ENCODE assay signal across 21 cellular contexts in genomic region chr18:56043691-56044090, GRCh38.
A peak's percentile ranks its signal among the peaks of the same experiment; 100 is the strongest.
DNase-seq lines count a peak whose midpoint lies in the region; ATAC-seq, FAIRE-seq and TF ChIP-seq lines count a peak whose summit lies in the region.
"Had no signal": no experiment of that assay in that cellular context is flagged by ENCODE, and none has a peak within 500 bp of the region (broad histone marks: within the 10 kb centered on the region; RNA-seq: fewer than 3 reads in every experiment).

No MANE protein-coding gene starts in this region.

- FAIRE-seq in urothelium cell line (lab: Jason Lieb, UNC) = peak; percentile 73
- FAIRE-seq: GM12878 had no signal

- peaks cover 43% of the 10 kb centered on the region for H3K4me1 Mint-ChIP-seq in neural crest cell
- H3K4me1 Mint-ChIP-seq in T-helper 2 cell treated with Interferon-gamma antibody and Interleukin-4, amounts not matched to agents 5 μg/mL and 100 μg/mL, for 36 hours (ENCODE audit: low read depth) = no peaks in the 10 kb centered on the region
- H3K4me1 Mint-ChIP-seq: CD14-positive monocyte; memory B cell; stimulated activated naive CD8-positive, alpha-beta T cell treated with anti-CD3 and anti-CD28 coated beads, Interleukin-15, amount 100 ng/mL, for 72 hours had no signal

- H3K4me3 ChIP-seq in esophagus muscularis mucosa = no peak overlapping the region
- H3K4me3 ChIP-seq: GM12878, SJSA1, smooth muscle cell had no signal

- ATAC-seq in Right ventricle myocardium superior (ENCODE audit: poor library complexity) = no peak
- ATAC-seq: GM12878; stimulated activated naive CD8-positive, alpha-beta T cell treated with anti-CD3 and anti-CD28 coated beads, Interleukin-15, amount 100 ng/mL, for 72 hours had no signal

- H3K27me3 Mint-ChIP-seq in neural crest cell (ENCODE audit: low read depth) = no peaks in the 10 kb centered on the region
- H3K27me3 Mint-ChIP-seq in T-helper 2 cell treated with Interferon-gamma antibody and Interleukin-4, amounts not matched to agents 5 μg/mL and 100 μg/mL, for 36 hours (ENCODE audit: low read depth) = no peaks in the 10 kb centered on the region
- H3K27me3 Mint-ChIP-seq: memory B cell; stimulated activated naive CD8-positive, alpha-beta T cell treated with anti-CD3 and anti-CD28 coated beads, Interleukin-15, amount 100 ng/mL, for 72 hours had no signal

- peak overlapping the region; percentile 52 for H3K4me3 Mint-ChIP-seq in neural crest cell
- H3K4me3 Mint-ChIP-seq in T-helper 2 cell treated with Interferon-gamma antibody and Interleukin-4, amounts not matched to agents 5 μg/mL and 100 μg/mL, for 36 hours = no peak overlapping the region
- H3K4me3 Mint-ChIP-seq: CD14-positive monocyte; memory B cell; stimulated activated naive CD8-positive, alpha-beta T cell treated with anti-CD3 and anti-CD28 coated beads, Interleukin-15, amount 100 ng/mL, for 72 hours had no signal

- intact Hi-C loops in Right ventricle myocardium superior (cut with DNase I) = no loop called here
- intact Hi-C loops in cardiac septum (cut with DNase I) = no loop called here
- intact Hi-C loops in esophagus muscularis mucosa (cut with DNase I) = no loop called here

- peak overlapping the region; percentile 63 for H3K27ac Mint-ChIP-seq in neural crest cell (ENCODE audit: unreplicated experiment)
- no peak overlapping the region for H3K27ac Mint-ChIP-seq in T-helper 2 cell treated with Interferon-gamma antibody and Interleukin-4, amounts not matched to agents 5 μg/mL and 100 μg/mL, for 36 hours
- H3K27ac Mint-ChIP-seq: CD14-positive monocyte; memory B cell; stimulated activated naive CD8-positive, alpha-beta T cell treated with anti-CD3 and anti-CD28 coated beads, Interleukin-15, amount 100 ng/mL, for 72 hours had no signal

- TF ChIP-seq CTCF in esophagus muscularis mucosa (IDR thresholded peaks at IDR 0.05) = no peak
- TF ChIP-seq CTCF in neural crest cell (conservative IDR thresholded peaks at IDR 0.05) = no peak

- H3K27me3 ChIP-seq in esophagus muscularis mucosa = no peaks in the 10 kb centered on the region
- H3K27me3 ChIP-seq: SJSA1 had no signal

- WGBS in esophagus muscularis mucosa = 91% methylated on average over 5 of the region's 5 CpGs

- H3K4me1 ChIP-seq in esophagus muscularis mucosa = peaks cover 0 to 2% (median 0%) of the 10 kb centered on the region in 4 donors
- H3K4me1 ChIP-seq: SJSA1 had no signal

- TF ChIP-seq POLR2A in esophagus muscularis mucosa (IDR thresholded peaks at IDR 0.05; ENCODE audit: low read depth) = no peak

- H3K9me3 Mint-ChIP-seq in neural crest cell = peaks cover 10% of the 10 kb centered on the region
- H3K9me3 Mint-ChIP-seq in T-helper 2 cell treated with Interferon-gamma antibody and Interleukin-4, amounts not matched to agents 5 μg/mL and 100 μg/mL, for 36 hours = peaks cover 15% of the 10 kb centered on the region

- peak; percentile 30 for DNase-seq in Right ventricle myocardium superior
- no peak for DNase-seq in cardiac septum (ENCODE audit: low spot score)
- DNase-seq in esophagus muscularis mucosa (ENCODE audit: extremely low spot score) = peak; percentile 74
- DNase-seq in neural crest cell (ENCODE audit: low read depth, low spot score) = peak; percentile 28
- peak; percentile 52 for DNase-seq in urothelium cell line (ENCODE audit: low spot score)
- no peak for DNase-seq in DMS153 treated with DMSO at 0.1 percent for 48 hours (lab: John Stamatoyannopoulos, UW; ENCODE audit: unreplicated experiment)
- no peak for DNase-seq in T-helper 2 cell treated with Interferon-gamma antibody and Interleukin-4, amounts not matched to agents 5 μg/mL and 100 μg/mL, for 36 hours (ENCODE audit: low spot score)
- no peak for DNase-seq in activated CD4-positive, CD25-positive, alpha-beta regulatory T cell (lab: John Stamatoyannopoulos, UW)
- DNase-seq: 8988T; activated CD4-positive, alpha-beta T cell treated with anti-CD3 and anti-CD28 coated beads, Interleukin-2, amount 50 U/mL, for 48 hours; amniotic stem cell; effector CD8-positive, alpha-beta T cell; Karpas-422; NCI-H1694 treated with DMSO at 0.1 percent for 48 hours; NCI-H510A; stimulated activated naive CD8-positive, alpha-beta T cell treated with anti-CD3 and anti-CD28 coated beads, Interleukin-15, amount 100 ng/mL, for 72 hours had no signal

- H3K36me3 ChIP-seq in esophagus muscularis mucosa = no peaks in the 10 kb centered on the region
- H3K36me3 ChIP-seq: SJSA1 had no signal

- TF ChIP-seq EP300 in esophagus muscularis mucosa (IDR thresholded peaks at IDR 0.05) = no peak

- H3K27ac ChIP-seq in esophagus muscularis mucosa (replicated peaks in 1 of 4) = no peak overlapping the region
- H3K27ac ChIP-seq: SJSA1 had no signal

- peaks cover 0 to 10% (median 9%) of the 10 kb centered on the region in 4 donors for H3K9me3 ChIP-seq in esophagus muscularis mucosa

- peaks cover 19% of the 10 kb centered on the region for H3K36me3 Mint-ChIP-seq in neural crest cell (ENCODE audit: low read depth)
- H3K36me3 Mint-ChIP-seq in T-helper 2 cell treated with Interferon-gamma antibody and Interleukin-4, amounts not matched to agents 5 μg/mL and 100 μg/mL, for 36 hours (ENCODE audit: low read depth) = no peaks in the 10 kb centered on the region
- H3K36me3 Mint-ChIP-seq: CD14-positive monocyte had no signal

Comparison
In these comparisons a context has a peak if more than half of its experiments do, and no peak if none do; other contexts are left out.
1. DNase-seq: peak in Right ventricle myocardium superior (single experiment), esophagus muscularis mucosa (single experiment), neural crest cell (single experiment) and urothelium cell line (single experiment); none in cardiac septum (single experiment), DMS153 treated with DMSO at 0.1 percent for 48 hours (single experiment), T-helper 2 cell treated with Interferon-gamma antibody and Interleukin-4, amounts not matched to agents 5 μg/mL and 100 μg/mL, for 36 hours (single experiment) and activated CD4-positive, CD25-positive, alpha-beta regulatory T cell (0 of 4).